In genomic region chr1:165632152-165632469, GRCh38 we compare ENCODE assay signal across 8 cellular contexts. TPM values are rescaled to one million over a fixed set of nuclear protein-coding genes. Genes with fewer than 3 reads are reported as not detected.
DNase-seq lines count a peak whose midpoint lies in the region; ATAC-seq and TF ChIP-seq lines count a peak whose summit lies in the region.

No MANE protein-coding gene starts in this region.

- TF ChIP-seq CTCF in AG04450 (IDR thresholded peaks at IDR 0.05; ENCODE audit: low read depth, low read length) = no peak
- TF ChIP-seq CTCF in NB4 (IDR thresholded peaks at IDR 0.05; ENCODE audit: low read depth, low read length) = no peak

- POLR2A ChIA-PET in AG04450 (lab: Yijun Ruan, JAX) = interaction anchor here (0.6 to 1.0 kb wide), 2 partner anchors 20 to 90 kb away, joined by 3 read pairs; no protein-coding TSS in a partner anchor
- POLR2A ChIA-PET in naive thymus-derived CD4-positive, alpha-beta T cell (lab: Charles Lee) = interaction anchor here (0.7 to 2.7 kb wide), 4 partner anchors 31 to 137 kb away, joined by 4 to 13 read pairs (median 6); partner anchors contain the start of genes ALDH9A1 and TMCO1

- DNase-seq in AG04450 (ENCODE audit: low read depth, low spot score) (no peak), NB4 (ENCODE audit: low read depth) (no peak), foreskin melanocyte (no peak), DMS153 (lab: John Stamatoyannopoulos, UW) (no peak), GM03348 (ENCODE audit: low spot score) (no peak)
- DNase-seq in naive thymus-derived CD4-positive, alpha-beta T cell = peak in 1 of 9 donors; percentile 0

- H3K9me3 Mint-ChIP-seq in naive thymus-derived CD4-positive, alpha-beta T cell = no peaks in the 10 kb centered on the region
- no peaks in the 10 kb centered on the region for H3K9me3 Mint-ChIP-seq in activated T-helper 17 cell treated with anti-CD3 and anti-CD28 coated beads, Interleukin-2, amount 50 U/mL, for 72 hours

- peak overlapping the region; percentile 92 for H3K4me3 ChIP-seq in AG04450 (ENCODE audit: low read depth, low read length)
- H3K4me3 ChIP-seq in NB4 (ENCODE audit: low read depth, low read length) = peak overlapping the region; percentile 81
- H3K4me3 ChIP-seq in endocrine pancreas (ENCODE audit: control insufficient read depth, insufficient read depth, low read length) = peak overlapping the region; percentile 67
- peak overlapping the region; percentile 91 for H3K4me3 ChIP-seq in naive thymus-derived CD4-positive, alpha-beta T cell (ENCODE audit: low read length)

- intact Hi-C loops in naive thymus-derived CD4-positive, alpha-beta T cell (cut with micrococcal nuclease) = loop anchor here in 1 of 2 donors (5.0 kb wide), 2 partner anchors 50 to 1205 kb away; partner anchors contain the start of gene POGK

- no peaks in the 10 kb centered on the region for H3K36me3 ChIP-seq in endocrine pancreas (ENCODE audit: control insufficient read depth, insufficient read depth, low read length)
- H3K36me3 ChIP-seq in naive thymus-derived CD4-positive, alpha-beta T cell (ENCODE audit: control insufficient read depth in 2 of 3, insufficient read depth in 3 of 3, low read length in 3 of 3) = no peaks in the 10 kb centered on the region

- peaks cover 10% of the 10 kb centered on the region for H3K4me1 ChIP-seq in endocrine pancreas (ENCODE audit: control insufficient read depth, insufficient read depth, low read length)
- H3K4me1 ChIP-seq in naive thymus-derived CD4-positive, alpha-beta T cell (ENCODE audit: control insufficient read depth in 2 of 2, insufficient read depth in 2 of 2, low read length in 2 of 2) = peaks cover 16 to 18% of the 10 kb centered on the region in 2 donors

- TF ChIP-seq POLR2A in NB4 (IDR thresholded peaks at IDR 0.05; ENCODE audit: extremely low read depth, insufficient read length) = no peak

- peak overlapping the region; percentile 30 for H3K9ac ChIP-seq in endocrine pancreas (ENCODE audit: control insufficient read depth, insufficient read depth, low read length)

- no peaks in the 10 kb centered on the region for H3K9me3 ChIP-seq in AG04450 (ENCODE audit: control insufficient read depth, insufficient read depth, low read length)
- H3K9me3 ChIP-seq in endocrine pancreas (ENCODE audit: control insufficient read depth, low read length) = no peaks in the 10 kb centered on the region
- no peaks in the 10 kb centered on the region for H3K9me3 ChIP-seq in naive thymus-derived CD4-positive, alpha-beta T cell (ENCODE audit: control insufficient read depth in 2 of 3, low read length in 3 of 3)

- H3K27me3 ChIP-seq in AG04450 (ENCODE audit: control insufficient read depth, insufficient read depth, low read length) (no peaks in the 10 kb centered on the region), endocrine pancreas (ENCODE audit: control insufficient read depth, insufficient read depth, low read length) (no peaks in the 10 kb centered on the region)
- no peaks in the 10 kb centered on the region for H3K27me3 ChIP-seq in naive thymus-derived CD4-positive, alpha-beta T cell (ENCODE audit: control insufficient read depth in 2 of 2, insufficient read depth in 2 of 2, low read length in 2 of 2)

- peak overlapping the region; percentile 87 for H3K27ac ChIP-seq in AG04450 (ENCODE audit: low read depth, low read length)
- H3K27ac ChIP-seq in naive thymus-derived CD4-positive, alpha-beta T cell (ENCODE audit: low read depth, low read length) = no peak overlapping the region

- H3K27me3 Mint-ChIP-seq in naive thymus-derived CD4-positive, alpha-beta T cell = peaks cover 0 to 15% (median 0%) of the 10 kb centered on the region in 5 donors
- no peaks in the 10 kb centered on the region for H3K27me3 Mint-ChIP-seq in activated T-helper 17 cell treated with anti-CD3 and anti-CD28 coated beads, Interleukin-2, amount 50 U/mL, for 72 hours

- peaks cover 11 to 35% (median 20%) of the 10 kb centered on the region in 7 donors for H3K4me1 Mint-ChIP-seq in naive thymus-derived CD4-positive, alpha-beta T cell
- peaks cover 16% of the 10 kb centered on the region for H3K4me1 Mint-ChIP-seq in activated T-helper 17 cell treated with anti-CD3 and anti-CD28 coated beads, Interleukin-2, amount 50 U/mL, for 72 hours

- no peak overlapping the region for H3K27ac Mint-ChIP-seq in naive thymus-derived CD4-positive, alpha-beta T cell
- H3K27ac Mint-ChIP-seq in activated T-helper 17 cell treated with anti-CD3 and anti-CD28 coated beads, Interleukin-2, amount 50 U/mL, for 72 hours = no peak overlapping the region

- H3K4me3 Mint-ChIP-seq in naive thymus-derived CD4-positive, alpha-beta T cell = no peak overlapping the region
- no peak overlapping the region for H3K4me3 Mint-ChIP-seq in activated T-helper 17 cell treated with anti-CD3 and anti-CD28 coated beads, Interleukin-2, amount 50 U/mL, for 72 hours

- CTCF ChIA-PET in AG04450 (lab: Charles Lee) = interaction anchor here (0.6 to 1.5 kb wide), 2 partner anchors 30 to 281 kb away, joined by 3 to 4 read pairs; no protein-coding TSS in a partner anchor
- CTCF ChIA-PET in naive thymus-derived CD4-positive, alpha-beta T cell (lab: Charles Lee) = interaction anchor here (0.7 kb wide), 1 partner anchor 1588 kb away, joined by 3 read pairs; no protein-coding TSS in a partner anchor

- H3K36me3 Mint-ChIP-seq in naive thymus-derived CD4-positive, alpha-beta T cell = peaks cover 0 to 13% (median 5%) of the 10 kb centered on the region in 5 donors
- H3K36me3 Mint-ChIP-seq in activated T-helper 17 cell treated with anti-CD3 and anti-CD28 coated beads, Interleukin-2, amount 50 U/mL, for 72 hours (ENCODE audit: low read depth) = peaks cover 16% of the 10 kb centered on the region

- ATAC-seq in naive thymus-derived CD4-positive, alpha-beta T cell = no peak
- ATAC-seq in activated T-helper 17 cell treated with anti-CD3 and anti-CD28 coated beads, Interleukin-2, amount 50 U/mL, for 72 hours (replicated peaks) = no peak

RNA-seq across cellular contexts. Expression of gene MGST3, which starts 1.1 kb away (rescaled TPM):
- polyA plus RNA-seq in AG04450 (2011; rRNA removed) = 242 and 252 TPM in 2 replicates
- polyA minus RNA-seq in AG04450 (2011; rRNA and poly(A)+ RNA removed) = 110 and 147 TPM in 2 replicates
- total RNA-seq in naive thymus-derived CD4-positive, alpha-beta T cell = 10 to 100 TPM; 21.4 to 59.4 (median 48.3) TPM
- polyA plus RNA-seq in naive thymus-derived CD4-positive, alpha-beta T cell = 100 to 1,000 TPM in 1 of 2 donors, 10 to 100 TPM in 1; 91.2 to 119 TPM
- total RNA-seq in activated T-helper 17 cell treated with anti-CD3 and anti-CD28 coated beads, Interleukin-2, amount 50 U/mL, for 72 hours = 10 to 100 TPM; 42.1 to 57.9 TPM
